In genomic region chr15:38308242-38308641, GRCh38 we compare ENCODE assay signal across 17 cellular contexts. TPM values are rescaled to one million over a fixed set of nuclear protein-coding genes. Genes with fewer than 3 reads are reported as not detected.
"Had no signal": no experiment of that assay in that cellular context is flagged by ENCODE, and none has a peak within 500 bp of the region (broad histone marks: within the 10 kb centered on the region; RNA-seq: fewer than 3 reads in every experiment).

No MANE protein-coding gene starts in this region.

- DNase-seq: activated B cell treated with CpG ODN at 0.5 μM for 24 hours; activated CD8-positive, alpha-beta memory T cell treated with anti-CD3 and anti-CD28 coated beads, Interleukin-2, amount 50 U/mL, for 48 hours; activated naive CD8-positive, alpha-beta T cell treated with anti-CD3 and anti-CD28 coated beads for 36 hours; activated T-cell treated with anti-CD3 and anti-CD28 coated beads, Interleukin-2, amount 50 U/mL, for 4 hours; heart left ventricle; left colon; lower lobe of right lung; naive thymus-derived CD4-positive, alpha-beta T cell; retina; sigmoid colon; spleen; stimulated activated CD4-positive, alpha-beta T cell treated with anti-CD3 and anti-CD28 coated beads, Interleukin-4, amount 100 ng/mL, for 1 hour; stimulated activated naive CD8-positive, alpha-beta T cell treated with anti-CD3 and anti-CD28 coated beads, Interleukin-15, Interleukin-2, amounts not matched to agents 100 U/mL and 50 U/mL, for 24 hours; T-helper 9 cell; upper lobe of left lung had no signal

- ATAC-seq: heart left ventricle; left colon; lower lobe of right lung; naive thymus-derived CD4-positive, alpha-beta T cell had no signal

- H3K27ac Mint-ChIP-seq: activated B cell treated with CpG ODN at 0.5 μM for 24 hours; activated CD4-positive, alpha-beta T cell treated with anti-CD3 and anti-CD28 coated beads for 36 hours; activated naive CD8-positive, alpha-beta T cell treated with anti-CD3 and anti-CD28 coated beads for 36 hours; naive thymus-derived CD4-positive, alpha-beta T cell had no signal

- H3K9me3 Mint-ChIP-seq: activated B cell treated with CpG ODN at 0.5 μM for 24 hours; activated naive CD8-positive, alpha-beta T cell treated with anti-CD3 and anti-CD28 coated beads for 36 hours; activated T-cell treated with anti-CD3 and anti-CD28 coated beads, Interleukin-2, amount 50 U/mL, for 4 hours; naive thymus-derived CD4-positive, alpha-beta T cell had no signal

- H3K4me3 Mint-ChIP-seq: activated B cell treated with CpG ODN at 0.5 μM for 24 hours; activated CD4-positive, alpha-beta T cell treated with anti-CD3 and anti-CD28 coated beads for 36 hours; activated naive CD8-positive, alpha-beta T cell treated with anti-CD3 and anti-CD28 coated beads for 36 hours; activated T-cell treated with anti-CD3 and anti-CD28 coated beads, Interleukin-2, amount 50 U/mL, for 4 hours; naive thymus-derived CD4-positive, alpha-beta T cell had no signal

- H3K9me3 ChIP-seq: breast epithelium, heart left ventricle, lower lobe of right lung, sigmoid colon, spleen, upper lobe of left lung had no signal

- H3K27me3 ChIP-seq: breast epithelium, heart left ventricle, sigmoid colon, spleen, upper lobe of left lung had no signal

- H3K36me3 ChIP-seq: breast epithelium, lower lobe of right lung, spleen had no signal

- H3K36me3 Mint-ChIP-seq: naive thymus-derived CD4-positive, alpha-beta T cell had no signal

- H3K27ac ChIP-seq: breast epithelium, heart left ventricle, lower lobe of right lung, sigmoid colon, spleen, upper lobe of left lung had no signal

- H3K4me1 ChIP-seq: breast epithelium, sigmoid colon had no signal

- H3K27me3 Mint-ChIP-seq: activated B cell treated with CpG ODN at 0.5 μM for 24 hours had no signal

- H3K4me3 ChIP-seq: breast epithelium, heart left ventricle, lower lobe of right lung, sigmoid colon, spleen, upper lobe of left lung had no signal

RNA-seq across cellular contexts. Expression of gene SPRED1, which starts 55.6 kb away (rescaled TPM):
- polyA plus RNA-seq: naive thymus-derived CD4-positive, alpha-beta T cell had no signal
